20 cellular contexts compared by ENCODE assay signal in genomic region chr10:128296608-128297007, GRCh38.
"Had no signal": no experiment of that assay in that cellular context is flagged by ENCODE, and none has a peak within 500 bp of the region (broad histone marks: within the 10 kb centered on the region; RNA-seq: fewer than 3 reads in every experiment).

No MANE protein-coding gene starts in this region.

- H3K36me3 ChIP-seq: SJCRH30 had no signal

- H3K27me3 ChIP-seq: SJCRH30 had no signal

- H3K27ac ChIP-seq: SJCRH30 had no signal

- H3K4me1 ChIP-seq: SJCRH30 had no signal

- H3K9me3 ChIP-seq: SJCRH30 had no signal

- ATAC-seq: SK-N-SH treated with all-trans-retinoic acid at 6 μM for 48 hours had no signal

- DNase-seq: KBM-7, MV-4-11, NCI-H1048, NCI-H1105, NCI-H1417 treated with DMSO at 0.1 percent for 48 hours, NCI-H146, NCI-H1694 treated with DMSO at 0.1 percent for 48 hours, NCI-H1930, NCI-H2081, NCI-H2107, NCI-H226, NCI-H446, NCI-H510A, NCI-H524 treated with DMSO at 0.1 percent for 48 hours, NCI-H69, NCI-H774, RPMI8226, SHP77 treated with DMSO at 0.1 percent for 48 hours, SJCRH30 had no signal

- H3K4me3 ChIP-seq: SJCRH30 had no signal
